Comparison of ENCODE assay signal across 25 cellular contexts in genomic region chr18:9867454-9867732, GRCh38. TPM values are rescaled to one million over a fixed set of nuclear protein-coding genes. Genes with fewer than 3 reads are reported as not detected.
"Had no signal": no experiment of that assay in that cellular context is flagged by ENCODE, and none has a peak within 500 bp of the region (broad histone marks: within the 10 kb centered on the region; RNA-seq: fewer than 3 reads in every experiment).

No MANE protein-coding gene starts in this region.

- H3K4me3 ChIP-seq: ascending aorta, body of pancreas had no signal

- DNase-seq: activated CD4-positive, alpha-beta T cell treated with anti-CD3 and anti-CD28 coated beads for 48 hours; activated CD4-positive, alpha-beta T cell treated with anti-CD3 and anti-CD28 coated beads, Interleukin-2, amount 50 U/mL, for 4 hours; activated CD4-positive, CD25-positive, alpha-beta regulatory T cell treated with anti-CD3 and anti-CD28 coated beads, Interleukin-2, amount 50 U/mL, for 72 hours; activated CD8-positive, alpha-beta memory T cell treated with anti-CD3 and anti-CD28 coated beads, Interleukin-2, amount 50 U/mL, for 48 hours; activated CD8-positive, alpha-beta T cell treated with anti-CD3 and anti-CD28 coated beads, Interleukin-2, amount 10 ng/mL, durations not matched to agents 7 days and 5 days; activated effector memory CD4-positive, alpha-beta T cell treated with Interleukin-2 at 50 U/mL for 16 hours; activated naive CD4-positive, alpha-beta T cell treated with Interleukin-2 at 50 U/mL for 16 hours; activated naive CD8-positive, alpha-beta T cell treated with anti-CD3 and anti-CD28 coated beads, Interleukin-2, amount 50 U/mL, for 24 hours; activated T-cell treated with anti-CD3 and anti-CD28 coated beads, Interleukin-2, amount 50 U/mL, for 1 hour; amniotic stem cell; body of pancreas; KG1; NCI-H1092; NCI-H1417; NCI-H1930; NCI-H345; NCI-H510A; NCI-H526 treated with DMSO at 0.1 percent for 48 hours; NK-92 treated with Interleukin-12 subunit alpha and Interleukin-12 subunit beta, amount 100 ng/mL, for 24 hours; OCI-M1; SHP77 treated with DMSO at 0.1 percent for 48 hours had no signal

- H3K4me1 ChIP-seq: ascending aorta had no signal

- H3K27ac ChIP-seq: ascending aorta, body of pancreas had no signal

- ATAC-seq: activated CD8-positive, alpha-beta T cell treated with anti-CD3 and anti-CD28 coated beads, Interleukin-2, amount 10 ng/mL, durations not matched to agents 7 days and 5 days; activated naive CD4-positive, alpha-beta T cell treated with anti-CD3 and anti-CD28 coated beads, Interleukin-2, amount 50 U/mL, for 72 hours; activated naive CD8-positive, alpha-beta T cell treated with anti-CD3 and anti-CD28 coated beads, Interleukin-2, amount 50 U/mL, for 24 hours; body of pancreas had no signal

- H3K27me3 ChIP-seq: ascending aorta, body of pancreas had no signal

RNA-seq across cellular contexts. Expression of gene TXNDC2, which starts 18.4 kb away (rescaled TPM):
- total RNA-seq: activated CD8-positive, alpha-beta T cell treated with anti-CD3 and anti-CD28 coated beads, Interleukin-2, amount 10 ng/mL, durations not matched to agents 7 days and 5 days; activated naive CD4-positive, alpha-beta T cell treated with anti-CD3 and anti-CD28 coated beads, Interleukin-2, amount 50 U/mL, for 72 hours; ascending aorta; body of pancreas; MCF 10A; SK-MEL-5 had no signal
